ENCODE assay signal across 26 cellular contexts in the genomic region with DNA sequence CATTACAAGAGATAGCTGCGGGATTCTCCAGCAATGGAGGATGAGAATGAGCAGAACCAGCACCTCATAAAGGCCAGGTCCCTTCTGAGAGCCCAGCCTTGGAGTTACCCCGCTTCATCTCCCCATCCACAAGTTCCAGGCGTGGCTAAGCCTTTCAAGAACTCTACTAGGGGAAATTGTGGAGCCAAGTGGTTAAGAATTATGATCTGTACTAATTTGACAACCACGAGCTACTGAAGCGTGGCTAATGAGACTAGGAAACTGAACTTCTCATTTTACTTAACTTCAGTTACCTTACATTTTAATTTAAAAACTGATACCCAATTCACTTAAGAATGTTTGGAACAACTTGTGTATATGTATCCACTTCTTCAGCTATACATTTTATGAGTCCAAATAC.
"Had no signal": no experiment of that assay in that cellular context is flagged by ENCODE, and none has a peak within 500 bp of the region (broad histone marks: within the 10 kb centered on the region; RNA-seq: fewer than 3 reads in every experiment).

No MANE protein-coding gene starts in this region.

- H3K27me3 ChIP-seq: colonic mucosa, dorsolateral prefrontal cortex, esophagus muscularis mucosa, foreskin keratinocyte, gastrocnemius medialis, heart left ventricle had no signal

- H3K4me3 ChIP-seq: colonic mucosa, coronary artery, dorsolateral prefrontal cortex, esophagus muscularis mucosa, esophagus squamous epithelium, gastrocnemius medialis, gastroesophageal sphincter, heart left ventricle, heart right ventricle had no signal

- H3K4me1 ChIP-seq: colonic mucosa, esophagus muscularis mucosa, esophagus squamous epithelium, foreskin keratinocyte, gastrocnemius medialis, gastroesophageal sphincter, heart left ventricle, heart right ventricle had no signal

- H3K9me3 ChIP-seq: colonic mucosa, esophagus muscularis mucosa, esophagus squamous epithelium, gastrocnemius medialis, gastroesophageal sphincter, heart left ventricle, heart right ventricle had no signal

- FAIRE-seq: colon, endometrium, endothelial cell of umbilical vein, frontal cortex had no signal

- DNase-seq: colonic mucosa; cortex of kidney; dermis blood vessel endothelial cell; dorsolateral prefrontal cortex; effector CD4-positive, alpha-beta T cell; effector CD8-positive, alpha-beta T cell; effector memory CD4-positive, alpha-beta T cell; effector memory CD8-positive, alpha-beta T cell; endodermal cell; erythroblast; esophagus squamous epithelium; foreskin fibroblast; foreskin keratinocyte; foreskin melanocyte; gastrocnemius medialis; glutamatergic neuron; heart left ventricle; heart right ventricle had no signal

- H3K36me3 ChIP-seq: colonic mucosa, esophagus muscularis mucosa, esophagus squamous epithelium, gastrocnemius medialis, gastroesophageal sphincter, heart left ventricle, heart right ventricle had no signal

- H3K27ac ChIP-seq: colonic mucosa, coronary artery, dorsolateral prefrontal cortex, epithelial cell of prostate, esophagus muscularis mucosa, esophagus squamous epithelium, foreskin keratinocyte, gastrocnemius medialis, gastroesophageal sphincter, heart left ventricle, heart right ventricle had no signal
